17 cellular contexts compared by ENCODE assay signal in the genomic region with DNA sequence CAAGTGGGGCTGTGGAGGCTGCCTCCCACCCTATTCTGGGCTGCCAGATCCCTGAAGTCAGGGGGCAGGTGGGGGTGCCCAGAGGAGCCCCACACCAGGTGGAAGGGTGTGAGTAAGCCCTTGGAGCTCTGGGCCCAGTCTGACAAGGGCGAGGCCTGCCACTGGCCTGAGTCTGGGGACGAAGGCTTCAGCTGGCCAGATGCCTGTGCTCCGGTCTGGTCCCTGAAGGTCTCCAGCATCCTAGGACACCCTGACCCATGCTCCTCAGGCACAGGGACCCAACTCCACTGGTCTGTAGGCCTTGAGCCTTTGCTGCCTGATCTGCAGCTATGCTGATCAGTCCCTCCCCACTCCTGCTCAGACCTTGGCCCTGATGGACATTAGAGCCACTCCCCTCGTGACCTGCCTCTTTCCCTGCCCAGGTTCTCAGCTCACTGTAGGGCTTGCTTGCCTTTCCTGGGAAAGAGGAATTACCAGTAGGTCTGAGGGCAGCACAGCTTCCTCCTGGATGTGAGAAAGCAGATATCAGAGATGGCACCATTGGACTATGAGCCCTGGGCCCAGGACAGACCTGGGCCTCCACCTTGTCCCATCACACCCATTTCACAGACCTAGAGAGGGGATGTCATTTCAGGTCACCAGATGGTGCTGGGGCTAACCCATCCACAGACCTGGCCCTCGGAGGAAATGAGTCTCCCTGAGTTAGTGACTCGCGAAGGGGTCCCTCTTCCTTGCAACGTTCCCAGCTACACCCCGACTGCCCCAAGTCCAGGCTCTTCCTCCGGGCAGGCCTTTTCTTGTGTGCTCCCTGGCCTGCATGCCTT. TPM values are rescaled to one million over a fixed set of nuclear protein-coding genes. Genes with fewer than 3 reads are reported as not detected.
"Had no signal": no experiment of that assay in that cellular context is flagged by ENCODE, and none has a peak within 500 bp of the region (broad histone marks: within the 10 kb centered on the region; RNA-seq: fewer than 3 reads in every experiment).

No MANE protein-coding gene starts in this region.

- H3K27me3 ChIP-seq: brain microvascular endothelial cell, transverse colon, uterus had no signal

- H3K4me3 ChIP-seq: left ventricle myocardium inferior, smooth muscle cell, transverse colon, uterus had no signal

- H3K27ac Mint-ChIP-seq: activated T-helper 2 cell treated with anti-CD3 and anti-CD28 coated beads, Interferon-gamma antibody, Interleukin-2, Interleukin-4, amounts not matched to agents 10 μg/mL and 5 μg/mL and 100 μg/mL, durations not matched to agents 14 hours and 24 hours and 36 hours; natural killer cell treated with Interleukin-12 subunit alpha and Interleukin-12 subunit beta and Interleukin-15 and Interleukin-18, amount 100 ng/mL, for 72 hours; stimulated activated naive B cell treated with anti-CD40 and anti-IgM and Interleukin-4, amounts not matched to agents 10 μg/mL and 1 μg/mL and 100 μg/mL, for 72 hours; T-cell; T-helper 2 cell treated with Interferon-gamma antibody and Interleukin-4, amounts not matched to agents 5 μg/mL and 100 μg/mL, for 36 hours had no signal

- H3K9me3 Mint-ChIP-seq: activated T-cell treated with anti-CD3 and anti-CD28 coated beads, Interleukin-2, amount 50 U/mL, for 4 hours; activated T-helper 2 cell treated with anti-CD3 and anti-CD28 coated beads, Interferon-gamma antibody, Interleukin-2, Interleukin-4, amounts not matched to agents 10 μg/mL and 5 μg/mL and 100 μg/mL, durations not matched to agents 14 hours and 24 hours and 36 hours; natural killer cell treated with Interleukin-12 subunit alpha and Interleukin-12 subunit beta and Interleukin-15 and Interleukin-18, amount 100 ng/mL, for 72 hours; stimulated activated naive B cell treated with anti-CD40 and anti-IgM and Interleukin-4, amounts not matched to agents 10 μg/mL and 1 μg/mL and 100 μg/mL, for 72 hours; T-cell; T-helper 2 cell treated with Interferon-gamma antibody and Interleukin-4, amounts not matched to agents 5 μg/mL and 100 μg/mL, for 36 hours had no signal

- H3K27ac ChIP-seq: brain microvascular endothelial cell, left ventricle myocardium inferior, transverse colon, uterus, VCaP had no signal

- H3K36me3 ChIP-seq: brain microvascular endothelial cell, left ventricle myocardium inferior, transverse colon, uterus had no signal

- H3K4me1 Mint-ChIP-seq: stimulated activated naive B cell treated with anti-CD40 and anti-IgM and Interleukin-4, amounts not matched to agents 10 μg/mL and 1 μg/mL and 100 μg/mL, for 72 hours; T-cell had no signal

- H3K4me1 ChIP-seq: left ventricle myocardium inferior, transverse colon, uterus had no signal

- H3K4me3 Mint-ChIP-seq: activated T-cell treated with anti-CD3 and anti-CD28 coated beads, Interleukin-2, amount 50 U/mL, for 4 hours; natural killer cell treated with Interleukin-12 subunit alpha and Interleukin-12 subunit beta and Interleukin-15 and Interleukin-18, amount 100 ng/mL, for 72 hours; stimulated activated naive B cell treated with anti-CD40 and anti-IgM and Interleukin-4, amounts not matched to agents 10 μg/mL and 1 μg/mL and 100 μg/mL, for 72 hours; T-cell; T-helper 2 cell treated with Interferon-gamma antibody and Interleukin-4, amounts not matched to agents 5 μg/mL and 100 μg/mL, for 36 hours had no signal

- H3K4me2 ChIP-seq: smooth muscle cell had no signal

- DNase-seq: activated CD4-positive, alpha-beta T cell treated with anti-CD3 and anti-CD28 coated beads for 1 hour; stimulated activated naive B cell treated with anti-CD40 and anti-IgM and Interleukin-4, amounts not matched to agents 10 μg/mL and 1 μg/mL and 100 μg/mL, for 72 hours; uterus had no signal

- H3K27me3 Mint-ChIP-seq: natural killer cell treated with Interleukin-12 subunit alpha and Interleukin-12 subunit beta and Interleukin-15 and Interleukin-18, amount 100 ng/mL, for 72 hours had no signal

- H3K36me3 Mint-ChIP-seq: natural killer cell treated with Interleukin-12 subunit alpha and Interleukin-12 subunit beta and Interleukin-15 and Interleukin-18, amount 100 ng/mL, for 72 hours; stimulated activated naive B cell treated with anti-CD40 and anti-IgM and Interleukin-4, amounts not matched to agents 10 μg/mL and 1 μg/mL and 100 μg/mL, for 72 hours; T-cell had no signal

- H3K9me3 ChIP-seq: left ventricle myocardium inferior, transverse colon, uterus had no signal

RNA-seq across cellular contexts. Expression of a gene that starts 32.8 kb away (rescaled TPM):
- total RNA-seq: activated CD8-positive, alpha-beta memory T cell treated with anti-CD3 and anti-CD28 coated beads for 36 hours; activated T-cell treated with anti-CD3 and anti-CD28 coated beads, Interleukin-2, amount 50 U/mL, for 4 hours; dermis microvascular lymphatic vessel endothelial cell; endothelial cell of umbilical vein; lung microvascular endothelial cell had no signal
- polyA plus RNA-seq: endothelial cell of umbilical vein had no signal
